Comparison of ENCODE assay signal across 7 cellular contexts in the genomic region with DNA sequence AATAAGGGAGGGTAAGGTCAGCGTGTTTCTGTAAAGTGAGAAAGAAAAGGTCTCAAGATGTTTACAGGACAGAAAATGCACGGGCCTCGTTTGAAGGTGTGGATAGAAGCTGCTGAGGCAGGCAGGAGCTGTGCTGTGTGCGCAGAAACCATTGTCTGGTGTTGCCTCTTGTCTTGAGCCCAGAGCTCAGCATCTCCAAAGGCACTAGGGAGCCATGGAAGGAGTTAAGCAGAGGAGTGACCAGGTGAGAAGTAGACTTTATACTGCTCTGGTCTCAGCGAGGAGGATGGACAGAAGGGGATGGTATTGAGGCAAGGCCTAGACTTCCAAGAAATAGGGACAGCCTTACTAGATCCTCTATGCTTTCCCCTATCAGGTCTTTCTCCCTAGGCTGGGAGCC. TPM values are rescaled to one million over a fixed set of nuclear protein-coding genes. Genes with fewer than 3 reads are reported as not detected.
DNase-seq lines count a peak whose midpoint lies in the region; ATAC-seq, FAIRE-seq and TF ChIP-seq lines count a peak whose summit lies in the region.

No MANE protein-coding gene starts in this region.

- H3K27me3 Mint-ChIP-seq in stimulated activated naive CD8-positive, alpha-beta T cell treated with anti-CD3 and anti-CD28 coated beads, Interleukin-15, amount 100 ng/mL, for 72 hours: no peaks in the 10 kb centered on the region

- ATAC-seq in HepG2: peak; percentile 3; the same call in 2 of the 3 replicates
- ATAC-seq in stimulated activated naive CD8-positive, alpha-beta T cell treated with anti-CD3 and anti-CD28 coated beads, Interleukin-15, amount 100 ng/mL, for 72 hours: no peak
- no peak for ATAC-seq in HG03095 (IDR thresholded peaks at IDR 0.05; ENCODE audit: unreplicated experiment)

- peak overlapping the region; percentile 45 for H3K9ac ChIP-seq in Karpas-422 (ENCODE audit: low read length)
- H3K9ac ChIP-seq in adipocyte (ENCODE audit: low read length): peak overlapping the region; percentile 77
- peak overlapping the region; percentile 58; the same call in 1 of the 2 replicates for H3K9ac ChIP-seq in HepG2 (ENCODE audit: insufficient read depth, low read depth, low read length)

- peaks cover 31% of the 10 kb centered on the region for H3K4me1 ChIP-seq in Karpas-422 (ENCODE audit: low read length)
- H3K4me1 ChIP-seq in adipocyte (ENCODE audit: control insufficient read depth, insufficient read depth, low read length): peaks cover 15% of the 10 kb centered on the region
- H3K4me1 ChIP-seq in HepG2 (ENCODE audit: insufficient read depth, low read length): peaks cover 29% of the 10 kb centered on the region

- no peak for TF ChIP-seq CTCF in HepG2 (CRISPR knock-in tag; IDR thresholded peaks at IDR 0.05)

- H3K4me3 ChIP-seq in Karpas-422 (ENCODE audit: low read length) (peak overlapping the region; percentile 47; the same call in 1 of the 2 replicates), adipocyte (ENCODE audit: low read length) (peak overlapping the region; percentile 78), HepG2 (replicated peaks in 1 of 3; ENCODE audit: insufficient read depth in 1 of 3, low read depth in 2 of 3, low read length in 3 of 3) (peak overlapping the region; percentile 54 to 76 (median 65); a peak in 4 of 6 replicates)

- no peaks in the 10 kb centered on the region for H3K9me2 ChIP-seq in Karpas-422 (replicated peaks; ENCODE audit: insufficient read depth, low read length)

- FAIRE-seq in HepG2 (lab: Jason Lieb, UNC): no peak

- no peaks in the 10 kb centered on the region for H3K79me2 ChIP-seq in Karpas-422 (ENCODE audit: low read length)
- H3K79me2 ChIP-seq in HepG2 (ENCODE audit: insufficient read depth, low read length): no peaks in the 10 kb centered on the region

- no peak for TF ChIP-seq EP300 in HepG2 (IDR thresholded peaks at IDR 0.05; ENCODE audit: low read depth in 2 of 2, low read length in 2 of 2)
- TF ChIP-seq EP300 in HepG2 (CRISPR knock-in tag; IDR thresholded peaks at IDR 0.05; ENCODE audit: borderline replicate concordance): no peak

- H3K4me1 Mint-ChIP-seq in stimulated activated naive CD8-positive, alpha-beta T cell treated with anti-CD3 and anti-CD28 coated beads, Interleukin-15, amount 100 ng/mL, for 72 hours: peaks cover 8% of the 10 kb centered on the region

- H4K20me1 ChIP-seq in Karpas-422 (ENCODE audit: insufficient read depth, low read depth, low read length) (no peaks in the 10 kb centered on the region), HepG2 (ENCODE audit: insufficient read depth, low read length) (no peaks in the 10 kb centered on the region)

- TF ChIP-seq POLR2A in HepG2 (IDR thresholded peaks at IDR 0.05; ENCODE audit: insufficient read depth in 1 of 2, low read depth in 2 of 2, low read length in 2 of 2): no peak

- POLR2A ChIA-PET in HepG2 (lab: Yijun Ruan, JAX): interaction anchor here (1.3 kb wide), 1 partner anchor 28 kb away, joined by 5 read pairs; no protein-coding TSS in a partner anchor

- 0 out of 2 replicates have a peak overlapping the region, but pooled peaks have one; percentile 29 for H3K27ac ChIP-seq in Karpas-422 (ENCODE audit: low read length)
- no peak overlapping the region for H3K27ac ChIP-seq in HepG2 (ENCODE audit: extremely low read length, insufficient read depth, low read length)

- DNase-seq in Karpas-422 (no peak), adipocyte (ENCODE audit: low read depth) (no peak), HepG2 (ENCODE audit: low spot score) (no peak), RPMI8226 (no peak), NCI-H2171 (lab: John Stamatoyannopoulos, UW) (no peak)
- DNase-seq in stimulated activated naive CD8-positive, alpha-beta T cell treated with anti-CD3 and anti-CD28 coated beads, Interleukin-15, amount 100 ng/mL, for 72 hours: no peak

- H3K36me3 ChIP-seq in Karpas-422 (ENCODE audit: insufficient read depth, low read length): peaks cover 18% of the 10 kb centered on the region
- H3K36me3 ChIP-seq in adipocyte (ENCODE audit: control insufficient read depth, insufficient read depth, low read length, severe bottlenecking): no peaks in the 10 kb centered on the region
- no peaks in the 10 kb centered on the region for H3K36me3 ChIP-seq in HepG2 (replicated peaks in 1 of 2; ENCODE audit: control insufficient read depth in 1 of 2, insufficient read depth in 2 of 2, low read length in 2 of 2)

- TF ChIP-seq RAD21 in HepG2 (CRISPR knock-in tag; IDR thresholded peaks at IDR 0.05): no peak

- H3K4me3 Mint-ChIP-seq in stimulated activated naive CD8-positive, alpha-beta T cell treated with anti-CD3 and anti-CD28 coated beads, Interleukin-15, amount 100 ng/mL, for 72 hours: peak overlapping the region; percentile 6 to 61

- CTCF ChIA-PET in HepG2 (lab: Yijun Ruan, JAX; ENCODE audit: low intra/inter-chr PET ratio, low total read pairs): no interaction called here

- H3K4me2 ChIP-seq in Karpas-422 (ENCODE audit: low read depth, low read length, poor library complexity, severe bottlenecking) (peak overlapping the region; percentile 30), HepG2 (ENCODE audit: low read depth, low read length) (peak overlapping the region; percentile 78)

- no peak overlapping the region for H2AFZ ChIP-seq in Karpas-422 (ENCODE audit: low read length)
- peak overlapping the region; percentile 40 for H2AFZ ChIP-seq in HepG2 (ENCODE audit: low read length)

- no TSS peak for BruUV-seq in HepG2 (replicated peaks; lab: Mats Ljungman, UMichigan)

- H3K27ac Mint-ChIP-seq in stimulated activated naive CD8-positive, alpha-beta T cell treated with anti-CD3 and anti-CD28 coated beads, Interleukin-15, amount 100 ng/mL, for 72 hours: no peak overlapping the region

- H3K9me3 ChIP-seq in Karpas-422 (ENCODE audit: low read length): no peaks in the 10 kb centered on the region
- no peaks in the 10 kb centered on the region for H3K9me3 ChIP-seq in adipocyte (ENCODE audit: control insufficient read depth, low read length)
- H3K9me3 ChIP-seq in HepG2 (ENCODE audit: low read length): no peaks in the 10 kb centered on the region

- in situ Hi-C loops in HepG2 (cut with HindIII; ENCODE audit: extremely low pct_ligation_motif_present, low pct_unique_long_range_greater_than_20kb): no loop called here

- H3K27me3 ChIP-seq in Karpas-422 (ENCODE audit: low read length) (no peaks in the 10 kb centered on the region), adipocyte (replicated peaks; ENCODE audit: control insufficient read depth, insufficient read depth, low read length) (no peaks in the 10 kb centered on the region), HepG2 (ENCODE audit: control insufficient read depth in 1 of 2, insufficient read depth in 2 of 2, low read length in 2 of 2) (peaks cover 1 to 48% of the 10 kb centered on the region in 2 experiments; a peak in 3 of 5 replicates)

- intact Hi-C loops in HepG2 (cut with micrococcal nuclease; ENCODE audit: unreplicated experiment): no loop called here

- 38% methylated on average over 5 of the region's 5 CpGs for WGBS in HepG2 (ENCODE audit: low lambda C conversion rate)

- no peaks in the 10 kb centered on the region for H3K9me3 Mint-ChIP-seq in stimulated activated naive CD8-positive, alpha-beta T cell treated with anti-CD3 and anti-CD28 coated beads, Interleukin-15, amount 100 ng/mL, for 72 hours

RNA-seq across cellular contexts. Expression of gene CAND2, which starts 13.0 kb away (rescaled TPM):
- 13.0 and 21.6 TPM in 2 replicates for total RNA-seq in Karpas-422 (2014; rRNA removed; shearing (Covaris generic); ENCODE audit: low replicate concordance)
- total RNA-seq in HepG2 (2016; rRNA removed; fragmentation: Illumina TruSeq; extraction: Trizol): not detected in 2 replicates
- total RNA-seq in HepG2 (2016; cell fraction: cytosol; rRNA removed; fragmentation: Illumina TruSeq; extraction: Trizol; ENCODE audit: low read depth): not detected in 2 replicates
- not detected in 2 replicates for total RNA-seq in HepG2 (2016; cell fraction: insoluble cytoplasmic fraction; rRNA removed; fragmentation: Illumina TruSeq; extraction: Trizol)
- not detected in 2 replicates for total RNA-seq in HepG2 (2016; cell fraction: membrane; rRNA removed; fragmentation: Illumina TruSeq; extraction: Trizol)
- total RNA-seq in HepG2 (2016; cell fraction: nucleus; rRNA removed; fragmentation: Illumina TruSeq; extraction: Trizol): not detected in 2 replicates
- polyA plus RNA-seq in HepG2 (2011; rRNA removed): 0.01 and 0.09 TPM in 2 replicates
- polyA plus RNA-seq in HepG2 (2011; cell fraction: cytosol; rRNA removed): 0.03 TPM in 1 of 2 replicates, not detected in the other
- 0.05 and 0.12 TPM in 2 replicates for polyA plus RNA-seq in HepG2 (2011; cell fraction: nucleus; rRNA removed)
- 0.07 and 0.13 TPM in 2 replicates for polyA plus RNA-seq in HepG2 (2012)
- not detected in 2 replicates for polyA plus RNA-seq in HepG2 (2016; cell fraction: cytosol; fragmentation: Illumina TruSeq; extraction: Trizol; ENCODE audit: low read depth)
- polyA plus RNA-seq in HepG2 (2016; cell fraction: insoluble cytoplasmic fraction; fragmentation: Illumina TruSeq; extraction: Trizol; ENCODE audit: low read depth): not detected in 2 replicates
- polyA plus RNA-seq in HepG2 (2016; cell fraction: membrane; fragmentation: Illumina TruSeq; extraction: Trizol; ENCODE audit: low read depth): not detected in 2 replicates
- not detected in 2 replicates for polyA plus RNA-seq in HepG2 (2016; cell fraction: nucleus; fragmentation: Illumina TruSeq; extraction: Trizol; ENCODE audit: insufficient read depth, low read depth)
- polyA minus RNA-seq in HepG2 (2011; rRNA and poly(A)+ RNA removed; ENCODE audit: low replicate concordance): 0.04 and 0.26 TPM in 2 replicates
- polyA minus RNA-seq in HepG2 (2011; cell fraction: cytosol; rRNA and poly(A)+ RNA removed): not detected in 2 replicates
- polyA minus RNA-seq in HepG2 (2011; cell fraction: nucleus; rRNA and poly(A)+ RNA removed): 0.12 TPM in 1 of 2 replicates, not detected in the other

RNA-seq across cellular contexts. Expression of gene RPL32, which starts 31.9 kb away (rescaled TPM):
- total RNA-seq in Karpas-422 (2014; rRNA removed; shearing (Covaris generic); ENCODE audit: low replicate concordance): 5,091 and 6,020 TPM in 2 replicates
- total RNA-seq in HepG2 (2016; rRNA removed; fragmentation: Illumina TruSeq; extraction: Trizol): 1,781 and 2,179 TPM in 2 replicates
- 3,269 and 3,354 TPM in 2 replicates for total RNA-seq in HepG2 (2016; cell fraction: cytosol; rRNA removed; fragmentation: Illumina TruSeq; extraction: Trizol; ENCODE audit: low read depth)
- total RNA-seq in HepG2 (2016; cell fraction: insoluble cytoplasmic fraction; rRNA removed; fragmentation: Illumina TruSeq; extraction: Trizol): 1,702 and 2,262 TPM in 2 replicates
- 4,253 and 4,526 TPM in 2 replicates for total RNA-seq in HepG2 (2016; cell fraction: membrane; rRNA removed; fragmentation: Illumina TruSeq; extraction: Trizol)
- 560 and 609 TPM in 2 replicates for total RNA-seq in HepG2 (2016; cell fraction: nucleus; rRNA removed; fragmentation: Illumina TruSeq; extraction: Trizol)
- polyA plus RNA-seq in HepG2 (2011; rRNA removed): 2,268 and 2,401 TPM in 2 replicates
- 1,778 and 1,795 TPM in 2 replicates for polyA plus RNA-seq in HepG2 (2011; cell fraction: cytosol; rRNA removed)
- 459 and 538 TPM in 2 replicates for polyA plus RNA-seq in HepG2 (2011; cell fraction: nucleus; rRNA removed)
- 2,727 and 3,505 TPM in 2 replicates for polyA plus RNA-seq in HepG2 (2012)
- polyA plus RNA-seq in HepG2 (2016; cell fraction: cytosol; fragmentation: Illumina TruSeq; extraction: Trizol; ENCODE audit: low read depth): 4,453 and 4,819 TPM in 2 replicates
- 2,446 and 2,535 TPM in 2 replicates for polyA plus RNA-seq in HepG2 (2016; cell fraction: insoluble cytoplasmic fraction; fragmentation: Illumina TruSeq; extraction: Trizol; ENCODE audit: low read depth)
- polyA plus RNA-seq in HepG2 (2016; cell fraction: membrane; fragmentation: Illumina TruSeq; extraction: Trizol; ENCODE audit: low read depth): 4,866 and 4,953 TPM in 2 replicates
- polyA plus RNA-seq in HepG2 (2016; cell fraction: nucleus; fragmentation: Illumina TruSeq; extraction: Trizol; ENCODE audit: insufficient read depth, low read depth): 1,119 and 1,145 TPM in 2 replicates
- 371 and 1,174 TPM in 2 replicates for polyA minus RNA-seq in HepG2 (2011; rRNA and poly(A)+ RNA removed; ENCODE audit: low replicate concordance)
- 694 and 812 TPM in 2 replicates for polyA minus RNA-seq in HepG2 (2011; cell fraction: cytosol; rRNA and poly(A)+ RNA removed)
- 216 and 257 TPM in 2 replicates for polyA minus RNA-seq in HepG2 (2011; cell fraction: nucleus; rRNA and poly(A)+ RNA removed)

RNA-seq across cellular contexts. Expression of gene TMEM40, which starts 50.4 kb away (rescaled TPM):
- 0.18 and 0.26 TPM in 2 replicates for total RNA-seq in Karpas-422 (2014; rRNA removed; shearing (Covaris generic); ENCODE audit: low replicate concordance)
- total RNA-seq in HepG2 (2016; rRNA removed; fragmentation: Illumina TruSeq; extraction: Trizol): not detected in 2 replicates
- not detected in 2 replicates for total RNA-seq in HepG2 (2016; cell fraction: cytosol; rRNA removed; fragmentation: Illumina TruSeq; extraction: Trizol; ENCODE audit: low read depth)
- total RNA-seq in HepG2 (2016; cell fraction: insoluble cytoplasmic fraction; rRNA removed; fragmentation: Illumina TruSeq; extraction: Trizol): 0.09 TPM in 1 of 2 replicates, not detected in the other
- total RNA-seq in HepG2 (2016; cell fraction: membrane; rRNA removed; fragmentation: Illumina TruSeq; extraction: Trizol): 0.12 TPM in 1 of 2 replicates, not detected in the other
- total RNA-seq in HepG2 (2016; cell fraction: nucleus; rRNA removed; fragmentation: Illumina TruSeq; extraction: Trizol): not detected in 2 replicates
- polyA plus RNA-seq in HepG2 (2011; rRNA removed): 0.16 and 0.22 TPM in 2 replicates
- polyA plus RNA-seq in HepG2 (2011; cell fraction: cytosol; rRNA removed): 0.11 and 0.21 TPM in 2 replicates
- polyA plus RNA-seq in HepG2 (2011; cell fraction: nucleus; rRNA removed): not detected in 2 replicates
- 0.29 TPM in 1 of 2 replicates, not detected in the other for polyA plus RNA-seq in HepG2 (2012)
- not detected in 2 replicates for polyA plus RNA-seq in HepG2 (2016; cell fraction: cytosol; fragmentation: Illumina TruSeq; extraction: Trizol; ENCODE audit: low read depth)
- not detected in 2 replicates for polyA plus RNA-seq in HepG2 (2016; cell fraction: insoluble cytoplasmic fraction; fragmentation: Illumina TruSeq; extraction: Trizol; ENCODE audit: low read depth)
- 0.51 TPM in 1 of 2 replicates, not detected in the other for polyA plus RNA-seq in HepG2 (2016; cell fraction: membrane; fragmentation: Illumina TruSeq; extraction: Trizol; ENCODE audit: low read depth)
- polyA plus RNA-seq in HepG2 (2016; cell fraction: nucleus; fragmentation: Illumina TruSeq; extraction: Trizol; ENCODE audit: insufficient read depth, low read depth): not detected in 2 replicates
- 0.56 TPM in 1 of 2 replicates, not detected in the other for polyA minus RNA-seq in HepG2 (2011; rRNA and poly(A)+ RNA removed; ENCODE audit: low replicate concordance)
- polyA minus RNA-seq in HepG2 (2011; cell fraction: cytosol; rRNA and poly(A)+ RNA removed): not detected in 2 replicates
- polyA minus RNA-seq in HepG2 (2011; cell fraction: nucleus; rRNA and poly(A)+ RNA removed): not detected in 2 replicates

Comparison
In these comparisons a context has a peak if more than half of its experiments do, and no peak if none do; other contexts are left out.
1. RNA of gene CAND2, which starts 13.0 kb away (total RNA-seq): 13.0 to 21.6 TPM in Karpas-422; not detected in HepG2; every median in the first group is over 10 times any median in the second.
2. Peak in every context shown above with its lines, with median percentiles within 50 percentile points of each other: H3K4me3 ChIP-seq and H3K9ac ChIP-seq.